ENCODE assay signal across 23 cellular contexts in genomic region chr18:48905541-48905940, GRCh38. TPM values are rescaled to one million over a fixed set of nuclear protein-coding genes. Genes with fewer than 3 reads are reported as not detected.
A peak's percentile ranks its signal among the peaks of the same experiment; 100 is the strongest.
DNase-seq lines count a peak whose midpoint lies in the region; ATAC-seq and TF ChIP-seq lines count a peak whose summit lies in the region.
"Had no signal": no experiment of that assay in that cellular context is flagged by ENCODE, and none has a peak within 500 bp of the region (broad histone marks: within the 10 kb centered on the region; RNA-seq: fewer than 3 reads in every experiment).

No MANE protein-coding gene starts in this region.

- H3K27ac ChIP-seq in breast epithelium (no peak overlapping the region), RWPE2 (ENCODE audit: poor library complexity, severe bottlenecking) (peak overlapping the region; percentile 75), epithelial cell of prostate (peak overlapping the region; percentile 18)
- H3K27ac ChIP-seq: RWPE1, SJCRH30 had no signal

- H3K36me3 ChIP-seq in breast epithelium (no peaks in the 10 kb centered on the region), RWPE2 (ENCODE audit: low read depth) (no peaks in the 10 kb centered on the region)
- H3K36me3 ChIP-seq: SJCRH30 had no signal

- H3K4me1 Mint-ChIP-seq in MCF 10A (ENCODE audit: insufficient read depth, unreplicated experiment), result peaks cover 7% of the 10 kb centered on the region
- peaks cover 18% of the 10 kb centered on the region for H3K4me1 Mint-ChIP-seq in activated CD8-positive, alpha-beta memory T cell treated with anti-CD3 and anti-CD28 coated beads, Interleukin-2, amount 10 ng/mL, durations not matched to agents 7 days and 5 days
- H3K4me1 Mint-ChIP-seq: H9 had no signal

- BruUV-seq in MCF 10A (replicated peaks; lab: Mats Ljungman, UMichigan), result no TSS peak

- ATAC-seq in RWPE2 (ENCODE audit: low read depth) (peak; percentile 50; the same call in 1 of the 3 replicates), Right ventricle myocardium inferior (no peak), GM18867 (IDR thresholded peaks at IDR 0.05; ENCODE audit: unreplicated experiment) (no peak)
- no peak for ATAC-seq in activated CD8-positive, alpha-beta memory T cell treated with anti-CD3 and anti-CD28 coated beads, Interleukin-2, amount 10 ng/mL, durations not matched to agents 7 days and 5 days
- ATAC-seq: K562 had no signal

- CTCF ChIA-PET in MCF 10A (lab: Yijun Ruan, JAX), result no interaction called here
- CTCF ChIA-PET in activated CD8-positive, alpha-beta memory T cell treated with anti-CD3 and anti-CD28 coated beads, Interleukin-2, amount 10 ng/mL, durations not matched to agents 7 days and 5 days (lab: Charles Lee), result interaction anchor here (1.8 kb wide), 1 partner anchor 229 kb away, joined by 5 read pairs; no protein-coding TSS in a partner anchor

- H3K9me3 ChIP-seq in breast epithelium (peaks cover 5 to 9% of the 10 kb centered on the region in 2 donors), RWPE2 (ENCODE audit: severe bottlenecking) (no peaks in the 10 kb centered on the region)
- H3K9me3 ChIP-seq: SJCRH30 had no signal

- TF ChIP-seq POLR2A in breast epithelium (IDR thresholded peaks at IDR 0.05), result no peak

- no peak overlapping the region for H3K4me3 Mint-ChIP-seq in MCF 10A (ENCODE audit: unreplicated experiment)
- no peak overlapping the region for H3K4me3 Mint-ChIP-seq in activated CD8-positive, alpha-beta memory T cell treated with anti-CD3 and anti-CD28 coated beads, Interleukin-2, amount 10 ng/mL, durations not matched to agents 7 days and 5 days
- H3K4me3 Mint-ChIP-seq: CD8-positive, alpha-beta memory T cell; H9 had no signal

- H3K27ac Mint-ChIP-seq in MCF 10A (ENCODE audit: low read depth, unreplicated experiment), result no peak overlapping the region
- no peak overlapping the region for H3K27ac Mint-ChIP-seq in activated CD8-positive, alpha-beta memory T cell treated with anti-CD3 and anti-CD28 coated beads, Interleukin-2, amount 10 ng/mL, durations not matched to agents 7 days and 5 days
- H3K27ac Mint-ChIP-seq: CD8-positive, alpha-beta memory T cell; H9 had no signal

- H3K27me3 ChIP-seq in breast epithelium (no peaks in the 10 kb centered on the region), RWPE2 (ENCODE audit: insufficient read depth, poor library complexity, severe bottlenecking) (no peaks in the 10 kb centered on the region)
- H3K27me3 ChIP-seq: SJCRH30 had no signal

- DNase-seq in MCF 10A (ENCODE audit: unreplicated experiment) (peak; percentile 34), breast epithelium (ENCODE audit: low spot score in 2 of 2) (no peak), RWPE2 (ENCODE audit: low spot score) (no peak), epithelial cell of prostate (ENCODE audit: low read depth, low spot score) (no peak), HT-29 (ENCODE audit: low spot score) (no peak), Right ventricle myocardium inferior (ENCODE audit: missing footprints) (no peak)
- DNase-seq in activated CD8-positive, alpha-beta memory T cell treated with anti-CD3 and anti-CD28 coated beads, Interleukin-2, amount 10 ng/mL, durations not matched to agents 7 days and 5 days, result no peak
- DNase-seq: 8988T, DMS53, EL, H9, NCI-H1048, NCI-H1436, NCI-H1930, NCI-H226, NCI-H524, NCI-H82, OCI-M1 had no signal

- no peaks in the 10 kb centered on the region for H3K36me3 Mint-ChIP-seq in MCF 10A (ENCODE audit: insufficient read depth, unreplicated experiment)
- H3K36me3 Mint-ChIP-seq in activated CD8-positive, alpha-beta memory T cell treated with anti-CD3 and anti-CD28 coated beads, Interleukin-2, amount 10 ng/mL, durations not matched to agents 7 days and 5 days, result peaks cover 7% of the 10 kb centered on the region

- H3K4me1 ChIP-seq in breast epithelium (peaks cover 0 to 8% of the 10 kb centered on the region in 2 donors), RWPE2 (ENCODE audit: insufficient read depth, poor library complexity, severe bottlenecking) (peaks cover 12% of the 10 kb centered on the region)

- intact Hi-C loops in MCF 10A (cut with micrococcal nuclease) (no loop called here), breast epithelium (cut with DNase I; ENCODE audit: low total_unique reads) (no loop called here), Right ventricle myocardium inferior (cut with DNase I) (no loop called here)

- POLR2A ChIA-PET in MCF 10A (lab: Yijun Ruan, JAX), result no interaction called here

- H3K9me3 Mint-ChIP-seq in MCF 10A (ENCODE audit: unreplicated experiment), result peaks cover 19% of the 10 kb centered on the region
- peaks cover 4% of the 10 kb centered on the region for H3K9me3 Mint-ChIP-seq in activated CD8-positive, alpha-beta memory T cell treated with anti-CD3 and anti-CD28 coated beads, Interleukin-2, amount 10 ng/mL, durations not matched to agents 7 days and 5 days (ENCODE audit: low read depth)

- no peaks in the 10 kb centered on the region for H3K27me3 Mint-ChIP-seq in MCF 10A (ENCODE audit: insufficient read depth, unreplicated experiment)
- peaks cover 4% of the 10 kb centered on the region for H3K27me3 Mint-ChIP-seq in activated CD8-positive, alpha-beta memory T cell treated with anti-CD3 and anti-CD28 coated beads, Interleukin-2, amount 10 ng/mL, durations not matched to agents 7 days and 5 days

- no peak overlapping the region for H3K4me3 ChIP-seq in breast epithelium
- no peak overlapping the region for H3K4me3 ChIP-seq in RWPE2 (ENCODE audit: severe bottlenecking)
- H3K4me3 ChIP-seq: K562, SJCRH30 had no signal

- TF ChIP-seq CTCF in MCF 10A (IDR thresholded peaks at IDR 0.05; ENCODE audit: unreplicated experiment), result no peak
- no peak for TF ChIP-seq CTCF in breast epithelium (IDR thresholded peaks at IDR 0.05)
- no peak for TF ChIP-seq CTCF in RWPE2 (IDR thresholded peaks at IDR 0.05; ENCODE audit: poor library complexity, severe bottlenecking)

RNA-seq across cellular contexts. Expression of gene SMAD7, which starts 45.2 kb away (rescaled TPM):
- total RNA-seq in MCF 10A (2022) (9.8 and 12.3 TPM in 2 replicates), breast epithelium (10 to 100 TPM; 17.4 to 21.2 (median 20.6) TPM), Right ventricle myocardium inferior (12.0 TPM)
- total RNA-seq in HT-29 (2014; rRNA removed; shearing (Covaris generic)), result 70.8 and 72.3 TPM in 2 replicates
- 10 to 100 TPM; 18.5 to 29.3 TPM for total RNA-seq in activated CD8-positive, alpha-beta memory T cell treated with anti-CD3 and anti-CD28 coated beads, Interleukin-2, amount 10 ng/mL, durations not matched to agents 7 days and 5 days

Comparison
In these comparisons a context has a peak if more than half of its experiments do, and no peak if none do; other contexts are left out.
1. H3K27ac ChIP-seq: peak in RWPE2 (single experiment) and epithelial cell of prostate (single experiment); none in breast epithelium (0 of 2).